ENCODE assay signal across 8 cellular contexts in genomic region chr13:24923305-24923640, GRCh38.
DNase-seq lines count a peak whose midpoint lies in the region; ATAC-seq, FAIRE-seq and TF ChIP-seq lines count a peak whose summit lies in the region.

No MANE protein-coding gene starts in this region.

- TF ChIP-seq RAD21 in H1 (IDR thresholded peaks at IDR 0.05 in 1 of 2, conservative IDR thresholded peaks at IDR 0.05 in 1 of 2; ENCODE audit: low read depth in 2 of 2, low read length in 2 of 2) = no peak

- H2BK120ac ChIP-seq in H1 (replicated peaks; ENCODE audit: low read depth, low read length) = no peak overlapping the region

- H2AFZ ChIP-seq in H1 (ENCODE audit: low read length) = 0 out of 2 replicates have a peak overlapping the region, but pooled peaks have one; percentile 37

- H3K4me1 Mint-ChIP-seq in CD4-positive, CD25-positive, alpha-beta regulatory T cell = peaks cover 3 to 22% (median 12%) of the 10 kb centered on the region in 4 donors

- no peak overlapping the region for H2BK15ac ChIP-seq in H1 (ENCODE audit: low read length)

- peaks cover 15% of the 10 kb centered on the region for H3K27me3 Mint-ChIP-seq in CD4-positive, CD25-positive, alpha-beta regulatory T cell

- H3K9ac ChIP-seq in H1 (replicated peaks in 1 of 4; ENCODE audit: extremely low read depth in 1 of 4, low read depth in 3 of 4, low read length in 3 of 4) = peak overlapping the region in 3 of 4 experiments; percentile 73 to 86 (median 84); a peak in 5 of 7 replicates

- peak overlapping the region; percentile 85 for H3K27ac ChIP-seq in CD4-positive, CD25-positive, alpha-beta regulatory T cell (ENCODE audit: insufficient read depth, low read length, poor library complexity, severe bottlenecking)
- H3K27ac ChIP-seq in H1 (ENCODE audit: low read depth, low read length) = peak overlapping the region; percentile 81
- H3K27ac ChIP-seq in vagina = peak overlapping the region; percentile 79

- no peak overlapping the region for H3K14ac ChIP-seq in H1 (ENCODE audit: insufficient read length)

- H2BK20ac ChIP-seq in H1 (ENCODE audit: low read length) = no peak overlapping the region

- no peak overlapping the region for H4K8ac ChIP-seq in H1 (ENCODE audit: extremely low read depth, insufficient read depth, low read length)

- POLR2A ChIA-PET in H1 (lab: Charles Lee; ENCODE audit: partially characterized antibody) = interaction anchor here (1.5 kb wide), 1 partner anchor 45 kb away, joined by 4 read pairs; no protein-coding TSS in a partner anchor

- ATAC-seq in CD4-positive, CD25-positive, alpha-beta regulatory T cell (ENCODE audit: low read depth in 2 of 2) = peak; percentile 7 to 9
- peak; percentile 62 for ATAC-seq in GM18868 (IDR thresholded peaks at IDR 0.05; ENCODE audit: unreplicated experiment)
- peak; percentile 47 for ATAC-seq in HG03060 (IDR thresholded peaks at IDR 0.05; ENCODE audit: low read depth, unreplicated experiment)

- TF ChIP-seq POLR2A in H1 (IDR thresholded peaks at IDR 0.05; ENCODE audit: control extremely low read depth in 1 of 2, low read depth in 2 of 2, low read length in 2 of 2) = no peak
- TF ChIP-seq POLR2A in vagina (IDR thresholded peaks at IDR 0.05) = no peak

- H3K23ac ChIP-seq in H1 (ENCODE audit: insufficient read length) = no peak overlapping the region

- no peak overlapping the region for H2AK5ac ChIP-seq in H1 (ENCODE audit: low read depth, low read length)

- H3K4me1 ChIP-seq in CD4-positive, CD25-positive, alpha-beta regulatory T cell (ENCODE audit: control insufficient read depth, insufficient read depth, low read length, poor library complexity, severe bottlenecking) = peaks cover 7% of the 10 kb centered on the region
- peaks cover 0 to 2% (median 2%) of the 10 kb centered on the region in 4 experiments; a peak in 2 of 7 replicates for H3K4me1 ChIP-seq in H1 (replicated peaks in 1 of 4; ENCODE audit: control insufficient read depth in 3 of 4, insufficient read depth in 4 of 4, low read length in 3 of 4)
- peaks cover 9% of the 10 kb centered on the region for H3K4me1 ChIP-seq in mononuclear cell (ENCODE audit: insufficient read depth, low read length)
- peaks cover 10% of the 10 kb centered on the region for H3K4me1 ChIP-seq in vagina

- H4K5ac ChIP-seq in H1 (ENCODE audit: insufficient read length, low read depth, low read length) = peak overlapping the region; percentile 81

- peaks cover 5% of the 10 kb centered on the region; the same call in 1 of the 2 replicates for H3K79me1 ChIP-seq in H1 (ENCODE audit: low read depth, low read length)

- peak overlapping the region; percentile 96 for H3K4me3 ChIP-seq in CD4-positive, CD25-positive, alpha-beta regulatory T cell (ENCODE audit: low read depth, low read length)
- H3K4me3 ChIP-seq in H1 (ENCODE audit: extremely low read depth in 1 of 4, insufficient read depth in 2 of 4, low read depth in 3 of 4, low read length in 4 of 4) (peak overlapping the region; percentile 54 to 93 (median 85)), mononuclear cell (ENCODE audit: low read length) (peak overlapping the region; percentile 98), vagina (peak overlapping the region; percentile 71 to 96)

- no peak for TF ChIP-seq EP300 in H1 (IDR thresholded peaks at IDR 0.05; ENCODE audit: borderline replicate concordance in 1 of 2, low read depth in 2 of 2, low read length in 2 of 2)

- H2BK12ac ChIP-seq in H1 (ENCODE audit: low read depth, low read length) = no peak overlapping the region

- H4K91ac ChIP-seq in H1 (replicated peaks; ENCODE audit: insufficient read length, low read length) = peak overlapping the region; percentile 37

- H4K20me1 ChIP-seq in H1 (replicated peaks in 1 of 2; ENCODE audit: control insufficient read depth in 1 of 2, insufficient read depth in 2 of 2, low read length in 2 of 2) = peaks cover 0 to 2% of the 10 kb centered on the region in 2 experiments

- H3K4ac ChIP-seq in H1 (replicated peaks; ENCODE audit: insufficient read length, low read depth, low read length) = no peak overlapping the region

- 25% methylated on average over 8 of the region's 8 CpGs; no CpG with 5 or more reads in 1 of the 2 experiments for WGBS in H1 (ENCODE audit: extremely low coverage in 1 of 2, insufficient coverage in 1 of 2, insufficient read length in 1 of 2, insufficient replicate concordance in 2 of 2, low coverage in 1 of 2, low lambda C conversion rate in 2 of 2, missing lambda C conversion rate in 1 of 2), 2 experiments

- H3K56ac ChIP-seq in H1 (replicated peaks; ENCODE audit: insufficient read length, low read depth, low read length) = peak overlapping the region; percentile 5

- intact Hi-C loops in vagina (cut with DNase I) = no loop called here

- FAIRE-seq in RCC 7860 (lab: Jason Lieb, UNC) (no peak), H1 (lab: Jason Lieb, UNC) (no peak)

- no peaks in the 10 kb centered on the region for H3K9me3 ChIP-seq in CD4-positive, CD25-positive, alpha-beta regulatory T cell (ENCODE audit: control insufficient read depth in 2 of 2, low read length in 2 of 2)
- H3K9me3 ChIP-seq in H1 (ENCODE audit: insufficient read depth in 2 of 2, low read depth in 1 of 2, low read length in 1 of 2) (no peaks in the 10 kb centered on the region), mononuclear cell (ENCODE audit: low read depth, low read length) (no peaks in the 10 kb centered on the region), vagina (no peaks in the 10 kb centered on the region)

- H3K36me3 ChIP-seq in CD4-positive, CD25-positive, alpha-beta regulatory T cell (ENCODE audit: control insufficient read depth, insufficient read depth, low read length) = no peaks in the 10 kb centered on the region
- H3K36me3 ChIP-seq in H1 (ENCODE audit: control insufficient read depth in 2 of 4, insufficient read depth in 4 of 4, low read length in 3 of 4) (no peaks in the 10 kb centered on the region), vagina (no peaks in the 10 kb centered on the region)

- H3K27ac Mint-ChIP-seq in CD4-positive, CD25-positive, alpha-beta regulatory T cell = peak overlapping the region; percentile 98

- CTCF ChIA-PET in H1 (lab: Charles Lee; ENCODE audit: partially characterized antibody) = no interaction called here

- H3K27me3 ChIP-seq in CD4-positive, CD25-positive, alpha-beta regulatory T cell (ENCODE audit: control insufficient read depth, insufficient read depth, low read length) = no peaks in the 10 kb centered on the region
- H3K27me3 ChIP-seq in H1 (replicated peaks in 1 of 4; ENCODE audit: control insufficient read depth in 3 of 4, extremely low read depth in 1 of 4, insufficient read depth in 3 of 4, low read length in 3 of 4) (no peaks in the 10 kb centered on the region), mononuclear cell (ENCODE audit: insufficient read depth, low read length) (no peaks in the 10 kb centered on the region), vagina (no peaks in the 10 kb centered on the region)

- peak overlapping the region; percentile 88; the same call in 1 of the 2 replicates for H2BK5ac ChIP-seq in H1 (ENCODE audit: low read depth, low read length)

- peaks cover 0 to 40% of the 10 kb centered on the region in 2 experiments; a peak in 2 of 4 replicates for H3K79me2 ChIP-seq in H1 (ENCODE audit: control insufficient read depth in 1 of 2, insufficient read depth in 2 of 2, low read length in 2 of 2)

- H3K4me3 Mint-ChIP-seq in CD4-positive, CD25-positive, alpha-beta regulatory T cell = peak overlapping the region; percentile 90 to 98 (median 98)

- no peak for DNase-seq in CD4-positive, CD25-positive, alpha-beta regulatory T cell
- DNase-seq in RCC 7860 (ENCODE audit: low spot score) (peak; percentile 18), H1 (ENCODE audit: low read depth in 1 of 2, low spot score in 2 of 2) (no peak), vagina (ENCODE audit: extremely low spot score in 2 of 2) (no peak), NCI-H2196 (lab: John Stamatoyannopoulos, UW; ENCODE audit: unreplicated experiment) (no peak)

- peaks cover 3% of the 10 kb centered on the region for H3K36me3 Mint-ChIP-seq in CD4-positive, CD25-positive, alpha-beta regulatory T cell

- TF ChIP-seq CTCF in H1 (IDR thresholded peaks at IDR 0.05; ENCODE audit: control extremely low read depth in 1 of 3, insufficient read depth in 1 of 3, low read depth in 1 of 3, low read length in 3 of 3) = no peak
- TF ChIP-seq CTCF in vagina (IDR thresholded peaks at IDR 0.05) = no peak

- H3K18ac ChIP-seq in H1 (ENCODE audit: extremely low read depth, low read length) = no peak overlapping the region

- H3K23me2 ChIP-seq in H1 (ENCODE audit: low read depth, low read length) = peaks cover 3% of the 10 kb centered on the region; the same call in 1 of the 2 replicates

- peak overlapping the region; percentile 69 to 78 for H3K4me2 ChIP-seq in H1 (ENCODE audit: insufficient read depth in 1 of 2, low read depth in 2 of 2, low read length in 2 of 2)

- H3K9me3 Mint-ChIP-seq in CD4-positive, CD25-positive, alpha-beta regulatory T cell = peaks cover 0 to 9% (median 0%) of the 10 kb centered on the region in 7 donors

TF ChIP-seq in H1, 55 proteins besides CTCF, POLR2A, EP300 and RAD21 (continues in another document):
- TF ChIP-seq HDAC6 (IDR thresholded peaks at IDR 0.05; ENCODE audit: low read depth, low read length) (no peak), SRF (IDR thresholded peaks at IDR 0.05; ENCODE audit: low read depth, low read length) (no peak), SP1 (IDR thresholded peaks at IDR 0.05; ENCODE audit: low read depth, low read length) (no peak), BCL11A (IDR thresholded peaks at IDR 0.05; ENCODE audit: low read depth in 2 of 2, low read length in 2 of 2) (no peak), POLR2AphosphoS5 (IDR thresholded peaks at IDR 0.05; ENCODE audit: low read depth, low read length) (no peak), BRCA1 (IDR thresholded peaks at IDR 0.05; ENCODE audit: low read depth, low read length) (no peak), MAFK (IDR thresholded peaks at IDR 0.05; ENCODE audit: low read depth, low read length) (no peak), ATF3 (IDR thresholded peaks at IDR 0.05; ENCODE audit: insufficient read depth, low read depth, low read length) (no peak), CEBPB (IDR thresholded peaks at IDR 0.05; ENCODE audit: low read depth, low read length) (no peak)

Comparison
In these comparisons a context has a peak if more than half of its experiments do, and no peak if none do; other contexts are left out.
1. ATAC-seq: peak in every context shown above with its lines; median percentile 62 in GM18868; 47 in HG03060; 8 in CD4-positive, CD25-positive, alpha-beta regulatory T cell.